Comparison of ENCODE assay signal across 16 cellular contexts in genomic region chr5:62593331-62593730, GRCh38. TPM values are rescaled to one million over a fixed set of nuclear protein-coding genes. Genes with fewer than 3 reads are reported as not detected.
A peak's percentile ranks its signal among the peaks of the same experiment; 100 is the strongest.
DNase-seq lines count a peak whose midpoint lies in the region; ATAC-seq, FAIRE-seq and TF ChIP-seq lines count a peak whose summit lies in the region.
"Had no signal": no experiment of that assay in that cellular context is flagged by ENCODE, and none has a peak within 500 bp of the region (broad histone marks: within the 10 kb centered on the region; RNA-seq: fewer than 3 reads in every experiment).

No MANE protein-coding gene starts in this region.

- POLR2A ChIA-PET in activated CD4-positive, alpha-beta memory T cell treated with anti-CD3 and anti-CD28 coated beads for 36 hours (lab: Charles Lee) = no interaction called here

- peaks cover 17% of the 10 kb centered on the region for H3K36me3 Mint-ChIP-seq in activated CD4-positive, alpha-beta memory T cell treated with anti-CD3 and anti-CD28 coated beads for 36 hours

- TF ChIP-seq CTCF in bronchial epithelial cell (IDR thresholded peaks at IDR 0.05; ENCODE audit: insufficient read depth, low read length, severe bottlenecking) = no peak
- TF ChIP-seq CTCF in hepatocyte (IDR thresholded peaks at IDR 0.05; ENCODE audit: poor library complexity) = no peak

- no peaks in the 10 kb centered on the region for H3K4me1 Mint-ChIP-seq in activated CD4-positive, alpha-beta memory T cell treated with anti-CD3 and anti-CD28 coated beads for 36 hours (ENCODE audit: low read depth)

- no peak overlapping the region for H3K27ac ChIP-seq in hepatocyte
- H3K27ac ChIP-seq: prostate gland had no signal

- H3K27ac Mint-ChIP-seq in activated CD4-positive, alpha-beta memory T cell treated with anti-CD3 and anti-CD28 coated beads for 36 hours = no peak overlapping the region

- intact Hi-C loops in activated CD4-positive, alpha-beta memory T cell treated with anti-CD3 and anti-CD28 coated beads for 36 hours (cut with micrococcal nuclease) = no loop called here
- intact Hi-C loops in Right ventricle myocardium inferior (cut with DNase I) = no loop called here

- H3K4me2 ChIP-seq in hepatocyte = no peak overlapping the region

- H3K79me2 ChIP-seq in hepatocyte = no peaks in the 10 kb centered on the region

- H3K9me2 ChIP-seq in hepatocyte (replicated peaks; ENCODE audit: insufficient read depth) = no peaks in the 10 kb centered on the region

- H3K27me3 ChIP-seq in bronchial epithelial cell (ENCODE audit: control insufficient read depth, insufficient read depth, low read length) (no peaks in the 10 kb centered on the region), hepatocyte (no peaks in the 10 kb centered on the region)

- FAIRE-seq in bronchial epithelial cell (lab: Jason Lieb, UNC) = no peak
- FAIRE-seq: frontal cortex had no signal

- no peaks in the 10 kb centered on the region for H4K20me1 ChIP-seq in hepatocyte (ENCODE audit: insufficient read depth, poor library complexity, severe bottlenecking)

- H3K9me3 ChIP-seq in hepatocyte (ENCODE audit: low read depth) = no peaks in the 10 kb centered on the region
- H3K9me3 ChIP-seq: prostate gland had no signal

- no peak overlapping the region for H3K4me3 Mint-ChIP-seq in activated CD4-positive, alpha-beta memory T cell treated with anti-CD3 and anti-CD28 coated beads for 36 hours
- H3K4me3 Mint-ChIP-seq: naive thymus-derived CD8-positive, alpha-beta T cell had no signal

- WGBS in hepatocyte (ENCODE audit: low lambda C conversion rate, missing lambda C conversion rate) = 84% methylated on average over 1 of the region's 1 CpG

- no peaks in the 10 kb centered on the region for H3K4me1 ChIP-seq in hepatocyte (ENCODE audit: insufficient read depth)
- H3K4me1 ChIP-seq: prostate gland had no signal

- DNase-seq in AG20443 (ENCODE audit: low spot score) = peak; percentile 25
- peak; percentile 15 for DNase-seq in HCEC 1CT
- DNase-seq in bronchial epithelial cell (ENCODE audit: low read depth) = peak; percentile 33
- DNase-seq in lung microvascular endothelial cell (ENCODE audit: low read depth in 2 of 2) = peak; percentile 39 to 54
- no peak for DNase-seq in hepatocyte (ENCODE audit: low spot score)
- DNase-seq in NCI-H128 (lab: John Stamatoyannopoulos, UW; ENCODE audit: unreplicated experiment) = no peak
- DNase-seq in activated CD4-positive, alpha-beta memory T cell treated with anti-CD3 and anti-CD28 coated beads for 36 hours = no peak
- DNase-seq in Right ventricle myocardium inferior (ENCODE audit: missing footprints) = no peak
- DNase-seq: activated effector memory CD4-positive, alpha-beta T cell treated with Interleukin-2 at 50 U/mL for 16 hours; DMS53; left ventricle myocardium superior; naive thymus-derived CD8-positive, alpha-beta T cell; NCI-H1930; NCI-H526 treated with DMSO at 0.1 percent for 48 hours had no signal

- CTCF ChIA-PET in activated CD4-positive, alpha-beta memory T cell treated with anti-CD3 and anti-CD28 coated beads for 36 hours (lab: Charles Lee) = no interaction called here

- ATAC-seq in Right ventricle myocardium inferior = no peak
- ATAC-seq: left ventricle myocardium superior; naive thymus-derived CD8-positive, alpha-beta T cell had no signal

- H3K9me3 Mint-ChIP-seq in activated CD4-positive, alpha-beta memory T cell treated with anti-CD3 and anti-CD28 coated beads for 36 hours = no peaks in the 10 kb centered on the region
- H3K9me3 Mint-ChIP-seq: naive thymus-derived CD8-positive, alpha-beta T cell had no signal

- no peaks in the 10 kb centered on the region for H3K27me3 Mint-ChIP-seq in activated CD4-positive, alpha-beta memory T cell treated with anti-CD3 and anti-CD28 coated beads for 36 hours
- H3K27me3 Mint-ChIP-seq: naive thymus-derived CD8-positive, alpha-beta T cell had no signal

- H3K36me3 ChIP-seq in bronchial epithelial cell (ENCODE audit: control insufficient read depth, insufficient read depth, low read length) (no peaks in the 10 kb centered on the region), hepatocyte (replicated peaks; ENCODE audit: insufficient read depth, low read depth) (no peaks in the 10 kb centered on the region)
- H3K36me3 ChIP-seq: prostate gland had no signal

- no peak overlapping the region for H3K4me3 ChIP-seq in bronchial epithelial cell (ENCODE audit: low read depth, low read length)
- H3K4me3 ChIP-seq in hepatocyte = no peak overlapping the region
- H3K4me3 ChIP-seq: prostate gland had no signal

- H2AFZ ChIP-seq in hepatocyte = no peak overlapping the region

RNA-seq across cellular contexts. Expression of gene LRRC70, which starts 14.7 kb away (rescaled TPM):
- total RNA-seq in bronchial epithelial cell (1.0 and 1.6 TPM in 2 replicates), lung microvascular endothelial cell (38.6 and 81.5 TPM in 2 replicates), hepatocyte (1.0 and 3.0 TPM in 2 replicates), Right ventricle myocardium inferior (1.0 TPM)
- polyA plus RNA-seq in hepatocyte = 0.30 and 1.2 TPM in 2 replicates
- total RNA-seq in activated CD4-positive, alpha-beta memory T cell treated with anti-CD3 and anti-CD28 coated beads for 36 hours = under 1 TPM; 0.34 to 0.40 TPM

Comparison
In these comparisons a context has a peak if more than half of its experiments do, and no peak if none do; other contexts are left out.
1. DNase-seq: peak in AG20443 (single experiment), HCEC 1CT (single experiment), bronchial epithelial cell (single experiment) and lung microvascular endothelial cell (2 of 2); none in hepatocyte (single experiment), NCI-H128 (single experiment), activated CD4-positive, alpha-beta memory T cell treated with anti-CD3 and anti-CD28 coated beads for 36 hours (single experiment) and Right ventricle myocardium inferior (single experiment).